8 cellular contexts compared by ENCODE assay signal in the genomic region with DNA sequence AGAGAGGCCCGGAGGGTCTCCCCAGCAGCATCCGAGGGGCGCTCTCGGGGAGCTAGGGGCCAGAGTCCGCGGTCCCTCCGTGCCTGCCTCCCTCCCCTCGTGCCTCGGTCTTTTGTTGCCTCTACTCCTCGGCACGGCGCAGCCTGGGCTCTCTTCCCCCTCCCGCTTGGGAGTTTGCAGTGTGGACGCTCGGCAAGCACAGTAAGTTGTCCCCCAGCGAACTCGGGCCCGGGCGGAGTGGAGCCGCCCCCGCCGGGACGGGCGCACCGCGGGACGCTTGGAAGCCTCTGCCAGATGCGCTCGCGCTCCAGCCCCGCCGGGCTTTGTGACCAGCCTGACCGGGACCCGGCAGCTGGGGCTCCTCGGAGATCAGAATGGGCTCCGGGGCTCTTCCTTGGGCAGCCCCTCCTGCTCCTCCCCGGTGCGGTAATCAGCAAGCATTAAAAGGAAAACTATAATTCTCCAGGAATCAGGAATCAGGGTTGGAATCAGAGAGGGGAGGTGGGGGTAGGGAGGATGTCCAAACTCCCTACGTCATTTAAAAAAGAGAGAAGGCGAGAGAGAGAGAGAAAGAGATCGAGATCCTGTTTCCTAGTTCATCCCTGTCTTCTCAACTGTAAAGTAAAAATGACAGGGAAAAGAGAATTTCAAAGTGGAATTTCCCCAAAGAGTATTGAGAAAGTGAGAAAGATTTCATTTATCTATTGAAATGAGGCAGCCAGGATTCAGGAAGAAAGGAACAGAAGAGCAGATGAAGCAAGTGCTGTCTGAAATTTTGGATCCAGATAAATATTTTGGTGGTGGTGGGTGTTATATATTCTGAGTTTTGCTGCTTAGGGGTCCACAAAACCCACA. TPM values are rescaled to one million over a fixed set of nuclear protein-coding genes. Genes with fewer than 3 reads are reported as not detected.
DNase-seq lines count a peak whose midpoint lies in the region; ATAC-seq, FAIRE-seq and TF ChIP-seq lines count a peak whose summit lies in the region.

No MANE protein-coding gene starts in this region.

- H3K9me3 Mint-ChIP-seq in naive B cell = peaks cover 0 to 2% (median 0%) of the 10 kb centered on the region in 7 donors

- H3K27me3 Mint-ChIP-seq in naive B cell = peaks cover 78 to 89% (median 87%) of the 10 kb centered on the region in 3 donors

- H3K4me1 Mint-ChIP-seq in naive B cell = peaks cover 11 to 18% (median 15%) of the 10 kb centered on the region in 3 donors

- H3K36me3 ChIP-seq in PC-9 (ENCODE audit: low read depth) = no peaks in the 10 kb centered on the region

- CTCF ChIA-PET in PC-9 (lab: Charles Lee) = no interaction called here

- no peak for TF ChIP-seq POLR2A in GM12892 (IDR thresholded peaks at IDR 0.05; ENCODE audit: low read depth, low read length)

- H3K9me2 ChIP-seq in PC-9 (ENCODE audit: insufficient read depth) = no peaks in the 10 kb centered on the region

- TF ChIP-seq CTCF in epithelial cell of proximal tubule (conservative IDR thresholded peaks at IDR 0.05; ENCODE audit: low read depth, low read length) (no peak), PC-9 (conservative IDR thresholded peaks at IDR 0.05) (no peak)

- no peaks in the 10 kb centered on the region for H3F3A ChIP-seq in PC-9 (ENCODE audit: insufficient read depth, low read depth)

- BruUV-seq in PC-9 (replicated peaks; lab: Mats Ljungman, UMichigan) = no TSS peak

- H2AFZ ChIP-seq in PC-9 = no peak overlapping the region

- POLR2A ChIA-PET in PC-9 (lab: Charles Lee; ENCODE audit: unreplicated experiment) = no interaction called here

- no peak for FAIRE-seq in GM12892 (lab: Jason Lieb, UNC)

- ATAC-seq in naive B cell (ENCODE audit: low read depth in 2 of 2) = no peak
- ATAC-seq in GM19023 (IDR thresholded peaks at IDR 0.05; ENCODE audit: unreplicated experiment) = no peak

- H3K36me3 Mint-ChIP-seq in naive B cell = no peaks in the 10 kb centered on the region

- H3K4me3 ChIP-seq in epithelial cell of proximal tubule (ENCODE audit: low read depth, low read length) (peak overlapping the region; percentile 40), PC-9 (no peak overlapping the region)

- H3K79me2 ChIP-seq in PC-9 (ENCODE audit: low read depth) = no peaks in the 10 kb centered on the region

- no peaks in the 10 kb centered on the region for H3K9me3 ChIP-seq in PC-9 (ENCODE audit: insufficient read depth, low read depth)

- DNase-seq in GM12892 (ENCODE audit: insufficient read length) (peak; percentile 23), M059J (ENCODE audit: low read depth) (peak; percentile 19), epithelial cell of proximal tubule (ENCODE audit: low read depth) (no peak), naive B cell (no peak), NCI-H2029 (lab: John Stamatoyannopoulos, UW) (no peak), PC-9 (no peak), pons (ENCODE audit: low spot score) (no peak)

- no peak overlapping the region for H3K4me2 ChIP-seq in PC-9

- intact Hi-C loops in PC-9 (cut with micrococcal nuclease; ENCODE audit: unreplicated experiment) = no loop called here

- no peak overlapping the region for H3K27ac ChIP-seq in PC-9

- peak overlapping the region in 1 of 6 donors; percentile 62 for H3K27ac Mint-ChIP-seq in naive B cell

- no peaks in the 10 kb centered on the region for H4K20me1 ChIP-seq in PC-9 (ENCODE audit: insufficient read depth)

- no peaks in the 10 kb centered on the region for H3K27me3 ChIP-seq in PC-9 (ENCODE audit: insufficient read depth, low read depth)

- H3K4me1 ChIP-seq in PC-9 (replicated peaks; ENCODE audit: insufficient read depth) = no peaks in the 10 kb centered on the region

- H3K4me3 Mint-ChIP-seq in naive B cell = peak overlapping the region in 7 of 8 donors; percentile 15 to 85 (median 58)

RNA-seq across cellular contexts. Expression of a gene that starts 0.8 kb away (rescaled TPM):
- not detected for polyA plus RNA-seq in GM12892 (2012; ENCODE audit: missing spikeins)
- 0.17 and 0.54 TPM in 2 replicates for total RNA-seq in M059J (2014; rRNA removed; shearing (Covaris generic))
- total RNA-seq in epithelial cell of proximal tubule = 0.29 and 0.92 TPM in 2 replicates
- polyA plus RNA-seq in naive B cell (ENCODE audit: low read depth in 6 of 6) = not detected
- total RNA-seq in PC-9 (2021) = not detected in 2 replicates

Comparison
In these comparisons a context has a peak if more than half of its experiments do, and no peak if none do; other contexts are left out.
1. DNase-seq: peak in GM12892 (single experiment) and M059J (single experiment); none in epithelial cell of proximal tubule (single experiment), naive B cell (single experiment), NCI-H2029 (single experiment), PC-9 (0 of 2) and pons (single experiment).